ENCODE assay signal across 16 cellular contexts in genomic region chr15:99117111-99117510, GRCh38.
"Had no signal": no experiment of that assay in that cellular context is flagged by ENCODE, and none has a peak within 500 bp of the region (broad histone marks: within the 10 kb centered on the region; RNA-seq: fewer than 3 reads in every experiment).

No MANE protein-coding gene starts in this region.

- ATAC-seq: activated naive CD4-positive, alpha-beta T cell treated with anti-CD3 and anti-CD28 coated beads, Interleukin-2, amount 50 U/mL, for 72 hours; left lobe of liver; mucosa of descending colon; naive thymus-derived CD8-positive, alpha-beta T cell had no signal

- H3K4me3 ChIP-seq: adrenal gland, cardiac muscle cell, mucosa of descending colon, ovary had no signal

- H3K27me3 ChIP-seq: adrenal gland, cardiac muscle cell, ovary had no signal

- H3K27ac ChIP-seq: cardiac muscle cell, epithelial cell of prostate, ovary, VCaP had no signal

- H3K9me3 ChIP-seq: adrenal gland, mucosa of descending colon, ovary had no signal

- DNase-seq: activated CD4-positive, alpha-beta T cell treated with anti-CD3 and anti-CD28 coated beads, Interleukin-2, amount 50 U/mL, for 4 hours; activated gamma-delta T cell treated with Interleukin-2 at 50 U/mL for 16 hours; endodermal cell; foreskin melanocyte; mucosa of descending colon; naive thymus-derived CD8-positive, alpha-beta T cell; ovary; stimulated activated naive CD4-positive, alpha-beta T cell; SW 1271; T-helper 2 cell had no signal

- H3K36me3 ChIP-seq: cardiac muscle cell, ovary had no signal
